Comparison of ENCODE assay signal across 19 cellular contexts in the genomic region with DNA sequence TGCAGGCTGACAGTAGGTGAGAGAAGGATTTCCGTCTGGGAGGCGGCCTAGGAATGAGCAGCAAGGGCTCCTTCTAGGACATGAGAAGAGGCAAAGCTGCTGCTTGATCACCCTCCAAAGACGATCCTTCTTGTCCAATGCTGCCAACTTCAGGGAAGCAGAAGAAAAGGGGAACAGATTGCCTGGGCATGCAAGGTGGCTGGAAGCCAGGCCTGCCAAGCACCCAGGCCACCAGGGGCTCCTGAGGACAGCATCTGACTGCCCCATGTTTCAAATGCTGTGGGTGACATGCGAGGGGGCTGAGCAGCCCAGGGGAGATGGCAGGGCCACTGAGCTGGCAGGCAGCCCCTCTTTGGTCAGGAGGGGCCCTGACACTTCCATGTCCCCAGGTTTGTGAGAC. TPM values are rescaled to one million over a fixed set of nuclear protein-coding genes. Genes with fewer than 3 reads are reported as not detected.
"Had no signal": no experiment of that assay in that cellular context is flagged by ENCODE, and none has a peak within 500 bp of the region (broad histone marks: within the 10 kb centered on the region; RNA-seq: fewer than 3 reads in every experiment).

No MANE protein-coding gene starts in this region.

- H3K9me3 ChIP-seq: adrenal gland, heart left ventricle, right lobe of liver, upper lobe of right lung had no signal

- H3K4me2 ChIP-seq: smooth muscle cell had no signal

- FAIRE-seq: colon had no signal

- H3K27ac ChIP-seq: adrenal gland, right lobe of liver, upper lobe of right lung, VCaP had no signal

- H3K4me3 ChIP-seq: adrenal gland, heart left ventricle, lung, right lobe of liver, smooth muscle cell, upper lobe of right lung had no signal

- H3K4me1 ChIP-seq: adrenal gland, right lobe of liver, upper lobe of right lung had no signal

- ATAC-seq: activated naive CD4-positive, alpha-beta T cell treated with anti-CD3 and anti-CD28 coated beads, Interleukin-2, amount 50 U/mL, for 72 hours; right lobe of liver; stimulated activated effector memory CD8-positive, alpha-beta T cell treated with anti-CD3 and anti-CD28 coated beads, Interleukin-12 subunit alpha, Interleukin-12 subunit beta, amount 100 ng/mL, for 72 hours; upper lobe of right lung had no signal

- DNase-seq: activated CD4-positive, alpha-beta T cell treated with anti-CD3 and anti-CD28 coated beads for 1 hour; activated gamma-delta T cell; adrenal gland; erythroblast; foreskin melanocyte; nucleus accumbens; stimulated activated CD4-positive, alpha-beta T cell treated with anti-CD3 and anti-CD28 coated beads, Interleukin-4, amount 100 ng/mL, for 24 hours; SW 1271; T-helper 2 cell; upper lobe of right lung had no signal

- H3K27me3 ChIP-seq: adrenal gland, heart left ventricle, right lobe of liver had no signal

- H3K36me3 ChIP-seq: adrenal gland, heart left ventricle, right lobe of liver, upper lobe of right lung had no signal

RNA-seq across cellular contexts. Expression of a gene that starts 3.3 kb away (rescaled TPM):
- total RNA-seq: activated CD8-positive, alpha-beta memory T cell treated with anti-CD3 and anti-CD28 coated beads for 36 hours; activated naive CD4-positive, alpha-beta T cell treated with anti-CD3 and anti-CD28 coated beads, Interleukin-2, amount 50 U/mL, for 72 hours had no signal
